Comparison of ENCODE assay signal across 8 cellular contexts in genomic region chr6:111259089-111259831, GRCh38.
A peak's percentile ranks its signal among the peaks of the same experiment; 100 is the strongest.
DNase-seq lines count a peak whose midpoint lies in the region; ATAC-seq and TF ChIP-seq lines count a peak whose summit lies in the region.

No MANE protein-coding gene starts in this region.

- peak; percentile 94 for TF ChIP-seq POLR2A in erythroblast (IDR thresholded peaks at IDR 0.05; ENCODE audit: low read length)

- no peaks in the 10 kb centered on the region for H4K20me1 ChIP-seq in OCI-LY3 (ENCODE audit: insufficient read depth, low read length)

- peak overlapping the region; percentile 97 for H3K4me2 ChIP-seq in OCI-LY3 (ENCODE audit: low read length)

- H3K9me3 ChIP-seq in OCI-LY3 (ENCODE audit: insufficient read depth, low read length) = no peaks in the 10 kb centered on the region
- H3K9me3 ChIP-seq in mucosa of rectum (ENCODE audit: control insufficient read depth in 2 of 2, low read length in 2 of 2) = no peaks in the 10 kb centered on the region

- peak; percentile 81 for TF ChIP-seq CTCF in OCI-LY3 (IDR thresholded peaks at IDR 0.05; ENCODE audit: low read depth, low read length)

- H3K79me2 ChIP-seq in OCI-LY3 (ENCODE audit: low read length) = peaks cover 50% of the 10 kb centered on the region

- H3K27ac ChIP-seq in OCI-LY3 (ENCODE audit: low read length) = peak overlapping the region; percentile 62
- peak overlapping the region; percentile 84 to 92 for H3K27ac ChIP-seq in mucosa of rectum (ENCODE audit: low read depth in 2 of 2, low read length in 2 of 2)

- H2AFZ ChIP-seq in OCI-LY3 (ENCODE audit: low read depth, low read length) = peak overlapping the region; percentile 93; the same call in 1 of the 2 replicates

- ATAC-seq in GM21526 (IDR thresholded peaks at IDR 0.05; ENCODE audit: low FRiP score, unreplicated experiment) = peak; percentile 98

- H3K9ac ChIP-seq in OCI-LY3 (ENCODE audit: low read length) = peak overlapping the region; percentile 78
- peak overlapping the region; percentile 73 to 80 for H3K9ac ChIP-seq in mucosa of rectum (ENCODE audit: low read depth in 1 of 2, low read length in 2 of 2)

- H3K4me1 ChIP-seq in OCI-LY3 (ENCODE audit: low read length) (peaks cover 17% of the 10 kb centered on the region), mucosa of rectum (ENCODE audit: control insufficient read depth in 2 of 2, insufficient read depth in 2 of 2, low read length in 2 of 2) (peaks cover 5 to 11% of the 10 kb centered on the region in 2 donors)

- peak; percentile 99 for DNase-seq in DMS153 (lab: John Stamatoyannopoulos, UW)
- DNase-seq in HuH-7.5 (ENCODE audit: low spot score) = peak; percentile 88
- peak; percentile 98 for DNase-seq in activated T-cell treated with anti-CD3 and anti-CD28 coated beads for 4 hours
- DNase-seq in erythroblast (lab: John Stamatoyannopoulos, UW) = peak; percentile 100
- DNase-seq in stimulated activated CD8-positive, alpha-beta memory T cell treated with anti-CD3 and anti-CD28 coated beads, Interleukin-4, amount 100 ng/mL, for 48 hours = peak; percentile 100

- H3K27me3 ChIP-seq in OCI-LY3 (ENCODE audit: low read depth, low read length) (no peaks in the 10 kb centered on the region), mucosa of rectum (ENCODE audit: control insufficient read depth in 2 of 2, insufficient read depth in 2 of 2, low read length in 2 of 2) (no peaks in the 10 kb centered on the region)

- H3K36me3 ChIP-seq in OCI-LY3 (replicated peaks; ENCODE audit: low read depth, low read length) (peaks cover 23% of the 10 kb centered on the region), mucosa of rectum (ENCODE audit: control insufficient read depth in 2 of 2, insufficient read depth in 2 of 2, low read length in 2 of 2) (peaks cover 0 to 13% of the 10 kb centered on the region in 2 donors)

- peak overlapping the region; percentile 92 for H3K4me3 ChIP-seq in OCI-LY3 (ENCODE audit: low read length)
- H3K4me3 ChIP-seq in mucosa of rectum (ENCODE audit: low read length in 2 of 2) = peak overlapping the region; percentile 90 to 91

Comparison
In these comparisons a context has a peak if more than half of its experiments do, and no peak if none do; other contexts are left out.
1. Peak in every context shown above with its lines: DNase-seq, ATAC-seq, H3K4me3 ChIP-seq and H3K27ac ChIP-seq.